Comparison of ENCODE assay signal across 12 cellular contexts in genomic region chr2:191650896-191651773, GRCh38. TPM values are rescaled to one million over a fixed set of nuclear protein-coding genes. Genes with fewer than 3 reads are reported as not detected.
DNase-seq lines count a peak whose midpoint lies in the region; ATAC-seq and FAIRE-seq lines count a peak whose summit lies in the region.
"Had no signal": no experiment of that assay in that cellular context is flagged by ENCODE, and none has a peak within 500 bp of the region (broad histone marks: within the 10 kb centered on the region; RNA-seq: fewer than 3 reads in every experiment).

No MANE protein-coding gene starts in this region.

- no peaks in the 10 kb centered on the region for H3K36me3 Mint-ChIP-seq in T-helper 17 cell (ENCODE audit: low read depth)
- no peaks in the 10 kb centered on the region for H3K36me3 Mint-ChIP-seq in effector memory CD8-positive, alpha-beta T cell (ENCODE audit: insufficient read depth)

- H3K4me3 Mint-ChIP-seq in T-helper 17 cell, result no peak overlapping the region
- H3K4me3 Mint-ChIP-seq in effector memory CD8-positive, alpha-beta T cell, result no peak overlapping the region
- H3K4me3 Mint-ChIP-seq: activated naive CD8-positive, alpha-beta T cell treated with anti-CD3 and anti-CD28 coated beads, Interleukin-2, amount 10 ng/mL, durations not matched to agents 7 days and 5 days; CD8-positive, alpha-beta memory T cell had no signal

- H3K4me1 Mint-ChIP-seq in T-helper 17 cell, result no peaks in the 10 kb centered on the region
- no peaks in the 10 kb centered on the region for H3K4me1 Mint-ChIP-seq in effector memory CD8-positive, alpha-beta T cell (ENCODE audit: low read depth in 2 of 2)
- H3K4me1 Mint-ChIP-seq: CD8-positive, alpha-beta memory T cell had no signal

- FAIRE-seq in RCC 7860 (lab: Jason Lieb, UNC), result no peak

- H3K27ac Mint-ChIP-seq in T-helper 17 cell, result no peak overlapping the region
- H3K27ac Mint-ChIP-seq in effector memory CD8-positive, alpha-beta T cell, result no peak overlapping the region
- H3K27ac Mint-ChIP-seq: activated naive CD8-positive, alpha-beta T cell treated with anti-CD3 and anti-CD28 coated beads, Interleukin-2, amount 10 ng/mL, durations not matched to agents 7 days and 5 days had no signal

- no peaks in the 10 kb centered on the region for H3K27me3 Mint-ChIP-seq in T-helper 17 cell
- peaks cover 0 to 3% of the 10 kb centered on the region in 2 donors for H3K27me3 Mint-ChIP-seq in effector memory CD8-positive, alpha-beta T cell
- H3K27me3 Mint-ChIP-seq: activated naive CD8-positive, alpha-beta T cell treated with anti-CD3 and anti-CD28 coated beads, Interleukin-2, amount 10 ng/mL, durations not matched to agents 7 days and 5 days had no signal

- H3K9me3 ChIP-seq in SJSA1 (replicated peaks) (no peaks in the 10 kb centered on the region), T-helper 17 cell (ENCODE audit: control insufficient read depth, low read length, poor library complexity, severe bottlenecking) (no peaks in the 10 kb centered on the region)
- H3K9me3 ChIP-seq: ovary had no signal

- H3K27ac ChIP-seq in SJSA1, result peak overlapping the region; percentile 21; the same call in 1 of the 2 replicates
- H3K27ac ChIP-seq: ovary had no signal

- ATAC-seq in GM19035 (IDR thresholded peaks at IDR 0.05; ENCODE audit: unreplicated experiment) (peak; percentile 97), HG02852 (IDR thresholded peaks at IDR 0.05; ENCODE audit: unreplicated experiment) (peak; percentile 98), T-helper 17 cell (no peak)
- no peak for ATAC-seq in effector memory CD8-positive, alpha-beta T cell (replicated peaks)

- H3K9me3 Mint-ChIP-seq in effector memory CD8-positive, alpha-beta T cell, result no peaks in the 10 kb centered on the region
- H3K9me3 Mint-ChIP-seq: CD8-positive, alpha-beta memory T cell had no signal

- H3K36me3 ChIP-seq in SJSA1, result no peaks in the 10 kb centered on the region
- H3K36me3 ChIP-seq: ovary had no signal

- peaks cover 34% of the 10 kb centered on the region for H3K4me1 ChIP-seq in SJSA1 (replicated peaks)

- no peak overlapping the region for H3K4me3 ChIP-seq in SJSA1
- H3K4me3 ChIP-seq: ovary had no signal

- DNase-seq in ELF-1 (ENCODE audit: low read depth, low spot score), result peak; percentile 25
- DNase-seq in SJSA1 (ENCODE audit: low read depth in 1 of 2, low spot score in 2 of 2), result no peak
- no peak for DNase-seq in RCC 7860 (ENCODE audit: low spot score)
- DNase-seq in T-helper 17 cell, result no peak
- DNase-seq in HCEC 1CT, result no peak
- no peak for DNase-seq in effector memory CD8-positive, alpha-beta T cell
- DNase-seq: activated naive CD8-positive, alpha-beta T cell treated with anti-CD3 and anti-CD28 coated beads, Interleukin-2, amount 10 ng/mL, durations not matched to agents 7 days and 5 days; CD8-positive, alpha-beta memory T cell; ovary; Right ventricle myocardium superior had no signal

- H3K27me3 ChIP-seq in SJSA1 (replicated peaks), result no peaks in the 10 kb centered on the region
- H3K27me3 ChIP-seq: ovary had no signal

RNA-seq across cellular contexts. Expression of gene NABP1, which starts 26.8 kb away (rescaled TPM):
- total RNA-seq in SJSA1 (2014; rRNA removed; shearing (Covaris generic)), result 43.9 and 73.8 TPM in 2 replicates
- 10 to 100 TPM; 61.9 to 71.6 TPM for total RNA-seq in T-helper 17 cell

Comparison
In these comparisons a context has a peak if more than half of its experiments do, and no peak if none do; other contexts are left out.
1. ATAC-seq: peak in GM19035 (single experiment) and HG02852 (single experiment); none in T-helper 17 cell (single experiment) and effector memory CD8-positive, alpha-beta T cell (single experiment).